In the genomic region with DNA sequence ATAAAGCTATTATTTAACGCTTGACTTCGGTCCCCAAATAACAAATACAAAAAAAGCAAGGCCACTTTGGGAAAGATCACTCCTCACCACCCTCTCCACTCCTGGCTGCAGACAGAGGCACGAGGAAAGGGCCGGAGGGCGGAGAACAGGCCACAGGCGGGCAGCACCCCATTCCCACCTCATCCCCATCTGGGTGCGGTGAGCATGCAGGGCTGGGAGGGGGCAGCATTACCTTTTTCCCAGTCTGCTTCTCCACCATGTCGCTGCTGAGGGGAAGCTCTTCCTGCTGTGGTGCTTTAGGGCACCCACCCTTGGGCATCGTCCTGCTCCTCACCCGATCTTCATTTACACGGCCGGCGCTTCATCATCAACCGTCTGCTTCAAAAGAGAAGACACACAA, we compare ENCODE assay signal across 11 cellular contexts.
DNase-seq lines count a peak whose midpoint lies in the region; ATAC-seq and TF ChIP-seq lines count a peak whose summit lies in the region.
"Had no signal": no experiment of that assay in that cellular context is flagged by ENCODE, and none has a peak within 500 bp of the region (broad histone marks: within the 10 kb centered on the region; RNA-seq: fewer than 3 reads in every experiment).

No MANE protein-coding gene starts in this region.

- TF ChIP-seq CTCF in left ventricle myocardium inferior (IDR thresholded peaks at IDR 0.05; ENCODE audit: borderline replicate concordance), result no peak
- no peak for TF ChIP-seq CTCF in stomach (IDR thresholded peaks at IDR 0.05)

- CTCF ChIA-PET in activated CD4-positive, alpha-beta memory T cell treated with anti-CD3 and anti-CD28 coated beads, Interleukin-2, amount 10 ng/mL, durations not matched to agents 7 days and 5 days (lab: Charles Lee), result interaction anchor here (0.8 to 1.7 kb wide), 3 partner anchors 16 to 189 kb away, joined by 3 to 6 read pairs (median 3); no protein-coding TSS in a partner anchor

- no peak for TF ChIP-seq POLR2A in stomach (IDR thresholded peaks at IDR 0.05)

- peak overlapping the region; percentile 80 to 87 for H3K4me3 Mint-ChIP-seq in activated T-cell treated with anti-CD3 and anti-CD28 coated beads, Interleukin-2, amount 50 U/mL, for 72 hours
- H3K4me3 Mint-ChIP-seq in activated CD4-positive, alpha-beta memory T cell treated with anti-CD3 and anti-CD28 coated beads, Interleukin-2, amount 10 ng/mL, durations not matched to agents 7 days and 5 days, result peak overlapping the region; percentile 70

- WGBS in stomach, 5 donors, result 83 to 87% (median 86%) methylated on average over 12 to 14 of the region's 14 CpGs

- H3K4me1 Mint-ChIP-seq in activated T-cell treated with anti-CD3 and anti-CD28 coated beads, Interleukin-2, amount 50 U/mL, for 72 hours (ENCODE audit: low read depth), result peaks cover 85% of the 10 kb centered on the region
- H3K4me1 Mint-ChIP-seq in activated CD4-positive, alpha-beta memory T cell treated with anti-CD3 and anti-CD28 coated beads, Interleukin-2, amount 10 ng/mL, durations not matched to agents 7 days and 5 days, result peaks cover 95% of the 10 kb centered on the region

- DNase-seq in activated T-cell treated with anti-CD3 and anti-CD28 coated beads, Interleukin-2, amount 50 U/mL, for 72 hours, result no peak
- DNase-seq in activated T-cell treated with anti-CD3 and anti-CD28 coated beads, Interleukin-2, amount 50 U/mL, for 1 hour, result no peak
- DNase-seq in activated CD4-positive, alpha-beta memory T cell treated with anti-CD3 and anti-CD28 coated beads, Interleukin-2, amount 10 ng/mL, durations not matched to agents 7 days and 5 days, result no peak
- DNase-seq in left ventricle myocardium inferior (peak; percentile 9), stomach (no peak), posterior vena cava (ENCODE audit: low spot score) (no peak), SK-N-DZ (ENCODE audit: low spot score) (no peak)
- DNase-seq: NCI-H1092 treated with DMSO at 0.1 percent for 48 hours had no signal

- peak overlapping the region; percentile 78 for H3K27ac ChIP-seq in left ventricle myocardium inferior (replicated peaks)
- H3K27ac ChIP-seq in stomach, result peak overlapping the region in 4 of 5 donors; percentile 13 to 75 (median 54)

- no peak for TF ChIP-seq EP300 in stomach (IDR thresholded peaks at IDR 0.05)

- H3K4me3 ChIP-seq in left ventricle myocardium inferior (no peak overlapping the region), stomach (no peak overlapping the region)
- H3K4me3 ChIP-seq: lung had no signal

- no peaks in the 10 kb centered on the region for H3K9me3 Mint-ChIP-seq in activated T-cell treated with anti-CD3 and anti-CD28 coated beads, Interleukin-2, amount 50 U/mL, for 72 hours
- H3K9me3 Mint-ChIP-seq in activated CD4-positive, alpha-beta memory T cell treated with anti-CD3 and anti-CD28 coated beads, Interleukin-2, amount 10 ng/mL, durations not matched to agents 7 days and 5 days, result no peaks in the 10 kb centered on the region

- H3K27me3 ChIP-seq in left ventricle myocardium inferior (ENCODE audit: low read depth) (no peaks in the 10 kb centered on the region), stomach (no peaks in the 10 kb centered on the region)
- H3K27me3 ChIP-seq: BE2C had no signal

- H3K36me3 ChIP-seq in left ventricle myocardium inferior (peaks cover 8% of the 10 kb centered on the region), stomach (peaks cover 9 to 37% (median 28%) of the 10 kb centered on the region in 4 donors)

- H3K27me3 Mint-ChIP-seq in activated T-cell treated with anti-CD3 and anti-CD28 coated beads, Interleukin-2, amount 50 U/mL, for 72 hours (ENCODE audit: low read depth), result no peaks in the 10 kb centered on the region
- H3K27me3 Mint-ChIP-seq in activated CD4-positive, alpha-beta memory T cell treated with anti-CD3 and anti-CD28 coated beads, Interleukin-2, amount 10 ng/mL, durations not matched to agents 7 days and 5 days, result no peaks in the 10 kb centered on the region

- no peak for ATAC-seq in activated T-cell treated with anti-CD3 and anti-CD28 coated beads, Interleukin-2, amount 50 U/mL, for 72 hours (replicated peaks in 1 of 2)
- ATAC-seq in GM21367 (IDR thresholded peaks at IDR 0.05; ENCODE audit: unreplicated experiment), result no peak

- H3K36me3 Mint-ChIP-seq in activated T-cell treated with anti-CD3 and anti-CD28 coated beads, Interleukin-2, amount 50 U/mL, for 72 hours (ENCODE audit: insufficient read depth in 2 of 2), result peaks cover 2 to 20% of the 10 kb centered on the region in 2 donors
- H3K36me3 Mint-ChIP-seq in activated CD4-positive, alpha-beta memory T cell treated with anti-CD3 and anti-CD28 coated beads, Interleukin-2, amount 10 ng/mL, durations not matched to agents 7 days and 5 days (ENCODE audit: low read depth), result peaks cover 58% of the 10 kb centered on the region

- H3K4me1 ChIP-seq in left ventricle myocardium inferior, result peaks cover 98% of the 10 kb centered on the region
- H3K4me1 ChIP-seq in stomach, result peaks cover 59 to 99% (median 86%) of the 10 kb centered on the region in 4 donors

- H3K27ac Mint-ChIP-seq in activated T-cell treated with anti-CD3 and anti-CD28 coated beads, Interleukin-2, amount 50 U/mL, for 72 hours, result peak overlapping the region; percentile 90
- H3K27ac Mint-ChIP-seq in activated CD4-positive, alpha-beta memory T cell treated with anti-CD3 and anti-CD28 coated beads, Interleukin-2, amount 10 ng/mL, durations not matched to agents 7 days and 5 days, result peak overlapping the region; percentile 99

- intact Hi-C loops in left ventricle myocardium inferior (cut with micrococcal nuclease), result no loop called here
- intact Hi-C loops in stomach (cut with DNase I; ENCODE audit: low total_unique reads), result no loop called here
- intact Hi-C loops in posterior vena cava (cut with DNase I), result no loop called here

- H3K9me3 ChIP-seq in left ventricle myocardium inferior (replicated peaks) (no peaks in the 10 kb centered on the region), stomach (no peaks in the 10 kb centered on the region)
- H3K9me3 ChIP-seq: BE2C had no signal

- POLR2A ChIA-PET in activated CD4-positive, alpha-beta memory T cell treated with anti-CD3 and anti-CD28 coated beads, Interleukin-2, amount 10 ng/mL, durations not matched to agents 7 days and 5 days (lab: Charles Lee), result interaction anchor here (1.2 to 4.7 kb wide), 12 partner anchors 8 to 656 kb away, joined by 3 to 52 read pairs (median 12); a partner anchor contains a TSS
